Comparison of ENCODE assay signal across 7 cellular contexts in the genomic region with DNA sequence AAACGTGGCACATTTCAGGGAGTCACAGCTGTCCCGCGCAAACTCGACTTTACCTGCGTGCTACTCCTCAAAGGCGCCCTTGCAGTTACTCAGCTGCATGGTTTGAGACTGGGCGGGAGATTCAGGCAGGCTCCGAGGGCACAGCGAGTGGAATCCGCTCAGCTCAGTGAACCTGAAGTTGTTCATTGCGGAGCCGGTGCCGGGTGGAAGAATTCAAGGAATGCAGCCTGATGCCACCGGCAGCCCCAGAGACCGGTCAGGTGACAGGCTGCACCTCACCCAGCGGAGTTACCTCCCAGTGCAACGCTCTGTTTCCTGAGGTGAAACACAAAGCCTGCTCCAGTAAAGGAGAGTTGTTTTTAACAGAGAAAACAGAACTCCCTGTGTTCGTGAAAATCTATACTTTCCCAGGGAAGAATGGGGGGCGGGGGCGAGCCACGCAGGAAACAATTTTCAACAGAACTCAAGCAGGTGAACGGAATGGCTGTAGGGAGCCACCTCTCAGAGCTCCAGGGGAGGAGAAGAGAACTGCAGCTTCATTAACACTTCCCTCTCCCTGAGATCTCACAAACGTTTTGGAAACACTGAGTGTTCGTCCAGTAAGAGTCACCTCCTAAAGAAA. TPM values are rescaled to one million over a fixed set of nuclear protein-coding genes. Genes with fewer than 3 reads are reported as not detected.
DNase-seq lines count a peak whose midpoint lies in the region; ATAC-seq and TF ChIP-seq lines count a peak whose summit lies in the region.

No MANE protein-coding gene starts in this region.

- H2AK5ac ChIP-seq in IMR-90 (ENCODE audit: low read depth, low read length), result no peak overlapping the region; the same call in 1 of the 2 replicates

- H3K4me2 ChIP-seq in IMR-90 (ENCODE audit: low read depth, low read length), result peak overlapping the region; percentile 79

- peak overlapping the region; percentile 42 to 52 for H3K4me3 Mint-ChIP-seq in stimulated activated naive CD8-positive, alpha-beta T cell treated with anti-CD3 and anti-CD28 coated beads, Interleukin-15, amount 100 ng/mL, for 72 hours

- H2AFZ ChIP-seq in IMR-90 (replicated peaks; ENCODE audit: low read length, poor library complexity), result peak overlapping the region; percentile 82

- ATAC-seq in IMR-90 (ENCODE audit: low read depth) (peak; percentile 33), body of pancreas (peak; percentile 92), GM18873 (IDR thresholded peaks at IDR 0.05; ENCODE audit: low FRiP score, unreplicated experiment) (no peak), gastroesophageal sphincter (no peak), GM18861 (IDR thresholded peaks at IDR 0.05; ENCODE audit: unreplicated experiment) (no peak)
- ATAC-seq in stimulated activated naive CD8-positive, alpha-beta T cell treated with anti-CD3 and anti-CD28 coated beads, Interleukin-15, amount 100 ng/mL, for 72 hours, result peak; percentile 43

- H2BK15ac ChIP-seq in IMR-90 (ENCODE audit: low read depth, low read length), result no peak overlapping the region

- DNase-seq in IMR-90, result no peak
- DNase-seq in body of pancreas, result peak; percentile 78 to 81 (median 80)
- peak; percentile 82 for DNase-seq in iPS-NIHi7 (ENCODE audit: extremely low spot score)
- peak in 1 of 2 donors; percentile 2 for DNase-seq in stimulated activated naive CD8-positive, alpha-beta T cell treated with anti-CD3 and anti-CD28 coated beads, Interleukin-15, amount 100 ng/mL, for 72 hours

- CTCF ChIA-PET in IMR-90 (lab: Yijun Ruan, JAX), result interaction anchor here (0.6 to 0.8 kb wide), 2 partner anchors 33 to 302 kb away, joined by 3 read pairs; no protein-coding TSS in a partner anchor

- H3K4ac ChIP-seq in IMR-90 (ENCODE audit: low read depth, low read length), result no peak overlapping the region; the same call in 1 of the 2 replicates

- H3K36me3 ChIP-seq in IMR-90 (ENCODE audit: control insufficient read depth, insufficient read depth, low read length) (no peaks in the 10 kb centered on the region), body of pancreas (replicated peaks in 1 of 2; ENCODE audit: insufficient read depth in 1 of 2, low read depth in 2 of 2) (no peaks in the 10 kb centered on the region), gastroesophageal sphincter (no peaks in the 10 kb centered on the region)

- H4K20me1 ChIP-seq in IMR-90 (ENCODE audit: insufficient read depth, low read length), result no peaks in the 10 kb centered on the region

- TF ChIP-seq RAD21 in IMR-90 (IDR thresholded peaks at IDR 0.05; ENCODE audit: low read length), result no peak

- H3K14ac ChIP-seq in IMR-90 (replicated peaks; ENCODE audit: low read depth, low read length), result peak overlapping the region; percentile 1; the same call in 1 of the 2 replicates

- H3K27ac ChIP-seq in IMR-90 (ENCODE audit: insufficient read depth, low read length) (no peak overlapping the region), body of pancreas (peak overlapping the region; percentile 54 to 88 (median 74)), gastroesophageal sphincter (no peak overlapping the region)

- no peak overlapping the region for H4K91ac ChIP-seq in IMR-90 (ENCODE audit: insufficient read depth, low read depth, low read length)

- no peak overlapping the region for H3K18ac ChIP-seq in IMR-90 (ENCODE audit: low read depth, low read length)

- no peaks in the 10 kb centered on the region for H3K9me3 ChIP-seq in IMR-90 (ENCODE audit: control insufficient read depth, insufficient read depth, low read length)
- H3K9me3 ChIP-seq in body of pancreas, result no peaks in the 10 kb centered on the region
- no peaks in the 10 kb centered on the region for H3K9me3 ChIP-seq in gastroesophageal sphincter

- H3K56ac ChIP-seq in IMR-90 (ENCODE audit: extremely low read depth, insufficient read depth, low read length), result no peak overlapping the region

- H3K9me3 Mint-ChIP-seq in stimulated activated naive CD8-positive, alpha-beta T cell treated with anti-CD3 and anti-CD28 coated beads, Interleukin-15, amount 100 ng/mL, for 72 hours, result no peaks in the 10 kb centered on the region

- TF ChIP-seq POLR2A in IMR-90 (IDR thresholded peaks at IDR 0.05; ENCODE audit: low read depth, low read length) (no peak), body of pancreas (IDR thresholded peaks at IDR 0.05) (peak; percentile 25 to 81 (median 72)), gastroesophageal sphincter (IDR thresholded peaks at IDR 0.05) (no peak)

- peak overlapping the region; percentile 52; the same call in 1 of the 2 replicates for H4K5ac ChIP-seq in IMR-90 (ENCODE audit: low read depth, low read length)

- H2BK5ac ChIP-seq in IMR-90 (ENCODE audit: low read depth, low read length, poor library complexity, severe bottlenecking), result no peak overlapping the region

- H2AK9ac ChIP-seq in IMR-90 (replicated peaks; ENCODE audit: low read depth, low read length, poor library complexity), result peak overlapping the region; percentile 20

- BruUV-seq in IMR-90 (replicated peaks; lab: Mats Ljungman, UMichigan), result no TSS peak

- peaks cover 5 to 17% of the 10 kb centered on the region in 2 experiments; a peak in 2 of 4 replicates for H3K79me1 ChIP-seq in IMR-90 (ENCODE audit: low read depth in 1 of 2, low read length in 2 of 2)

- peak overlapping the region in 1 of 2 experiments; percentile 36; a peak in 2 of 4 replicates for H4K8ac ChIP-seq in IMR-90 (ENCODE audit: low read depth in 2 of 2, low read length in 2 of 2)

- POLR2A ChIA-PET in IMR-90 (lab: Charles Lee; ENCODE audit: unreplicated experiment), result no interaction called here

- TF ChIP-seq CTCF in IMR-90 (conservative IDR thresholded peaks at IDR 0.05; ENCODE audit: low read depth, low read length), result no peak
- TF ChIP-seq CTCF in body of pancreas (IDR thresholded peaks at IDR 0.05), result peak in 6 of 7 experiments; percentile 14 to 63 (median 30)
- TF ChIP-seq CTCF in gastroesophageal sphincter (IDR thresholded peaks at IDR 0.05), result peak in 1 of 4 experiments; percentile 3

- H3K27ac Mint-ChIP-seq in stimulated activated naive CD8-positive, alpha-beta T cell treated with anti-CD3 and anti-CD28 coated beads, Interleukin-15, amount 100 ng/mL, for 72 hours, result no peak overlapping the region

- dilution Hi-C loops in IMR-90 (cut with HindIII; ENCODE audit: low sequenced_read_pairs, unreplicated experiment), result no loop called here

- peaks cover 10% of the 10 kb centered on the region for H3K4me1 Mint-ChIP-seq in stimulated activated naive CD8-positive, alpha-beta T cell treated with anti-CD3 and anti-CD28 coated beads, Interleukin-15, amount 100 ng/mL, for 72 hours

- H3K9ac ChIP-seq in IMR-90 (ENCODE audit: low read depth, low read length), result 0 out of 2 replicates have a peak overlapping the region, but pooled peaks have one; percentile 3

- no peak overlapping the region for H2BK20ac ChIP-seq in IMR-90 (ENCODE audit: low read depth, low read length)

- no peaks in the 10 kb centered on the region for H3K27me3 ChIP-seq in IMR-90 (ENCODE audit: control insufficient read depth, insufficient read depth, low read length)
- H3K27me3 ChIP-seq in body of pancreas, result no peaks in the 10 kb centered on the region
- peaks cover 16% of the 10 kb centered on the region for H3K27me3 ChIP-seq in gastroesophageal sphincter

- TF ChIP-seq EP300 in gastroesophageal sphincter (IDR thresholded peaks at IDR 0.05), result no peak

- peak overlapping the region; percentile 39 for H2BK120ac ChIP-seq in IMR-90 (ENCODE audit: low read depth, low read length)

- in situ Hi-C loops in IMR-90 (cut with MboI; ENCODE audit: low sequenced_read_pairs), result no loop called here

- peaks cover 50% of the 10 kb centered on the region for H3K27me3 Mint-ChIP-seq in stimulated activated naive CD8-positive, alpha-beta T cell treated with anti-CD3 and anti-CD28 coated beads, Interleukin-15, amount 100 ng/mL, for 72 hours

- H3K4me1 ChIP-seq in IMR-90 (ENCODE audit: control insufficient read depth, insufficient read depth, low read length) (peaks cover 10% of the 10 kb centered on the region), body of pancreas (peaks cover 38% of the 10 kb centered on the region), gastroesophageal sphincter (peaks cover 0 to 16% (median 10%) of the 10 kb centered on the region in 3 donors)

- H3K23ac ChIP-seq in IMR-90 (ENCODE audit: low read depth, low read length), result peak overlapping the region; percentile 34; the same call in 1 of the 2 replicates

- intact Hi-C loops in IMR-90 (cut with micrococcal nuclease), result loop anchor here (10.0 kb wide), 1 partner anchor 145 kb away; no protein-coding TSS in a partner anchor
- intact Hi-C loops in body of pancreas (cut with DNase I), result loop anchor here (10.0 kb wide), 1 partner anchor 295 kb away; no protein-coding TSS in a partner anchor

- H3K4me3 ChIP-seq in IMR-90 (ENCODE audit: insufficient read depth, low read depth, low read length) (peak overlapping the region; percentile 35), body of pancreas (peak overlapping the region in 1 of 2 donors; percentile 28), gastroesophageal sphincter (peak overlapping the region in 1 of 2 donors; percentile 41)

- H3K9me1 ChIP-seq in IMR-90 (ENCODE audit: insufficient read depth, low read length), result no peaks in the 10 kb centered on the region

- 25% methylated on average over 10 of the region's 24 CpGs; no CpG with 5 or more reads in 1 of the 2 experiments for WGBS in IMR-90 (ENCODE audit: extremely low coverage in 2 of 2, insufficient read length in 1 of 2), 2 experiments
- 1 to 4% methylated on average over 20 to 24 of the region's 24 CpGs for WGBS in body of pancreas, 2 donors
- WGBS in gastroesophageal sphincter (ENCODE audit: low coverage in 1 of 2), 2 donors, result 0 to 9% methylated on average over 6 to 14 of the region's 24 CpGs

TF ChIP-seq in IMR-90, 13 proteins besides CTCF, POLR2A, EP300 and RAD21:
- TF ChIP-seq, protein P1, sequence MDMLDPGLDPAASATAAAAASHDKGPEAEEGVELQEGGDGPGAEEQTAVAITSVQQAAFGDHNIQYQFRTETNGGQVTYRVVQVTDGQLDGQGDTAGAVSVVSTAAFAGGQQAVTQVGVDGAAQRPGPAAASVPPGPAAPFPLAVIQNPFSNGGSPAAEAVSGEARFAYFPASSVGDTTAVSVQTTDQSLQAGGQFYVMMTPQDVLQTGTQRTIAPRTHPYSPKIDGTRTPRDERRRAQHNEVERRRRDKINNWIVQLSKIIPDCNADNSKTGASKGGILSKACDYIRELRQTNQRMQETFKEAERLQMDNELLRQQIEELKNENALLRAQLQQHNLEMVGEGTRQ (IDR thresholded peaks at IDR 0.05; ENCODE audit: low read depth, low read length), result no peak
- TF ChIP-seq MAZ (IDR thresholded peaks at IDR 0.05; ENCODE audit: borderline replicate concordance, low read depth, low read length) (no peak), MAFK (IDR thresholded peaks at IDR 0.05; ENCODE audit: low read depth, low read length) (no peak), CHD1 (IDR thresholded peaks at IDR 0.05; ENCODE audit: low read depth, low read length) (no peak)

RNA-seq across cellular contexts. Expression of a gene that starts 3.8 kb away (rescaled TPM):
- total RNA-seq in IMR-90 (2012; rRNA removed) (99.4 and 130 TPM in 2 replicates), body of pancreas (10 to 100 TPM; 15.0 to 30.0 TPM), gastroesophageal sphincter (1 to 10 TPM in 3 of 4 donors, under 1 TPM in 1; 0.62 to 2.3 (median 1.7) TPM)
- 26.0 and 30.5 TPM in 2 replicates for polyA plus RNA-seq in IMR-90 (2012; rRNA removed)
- polyA plus RNA-seq in IMR-90 (2012; cell fraction: cytosol; rRNA removed), result 6.7 and 7.6 TPM in 2 replicates
- 4.5 and 34.9 TPM in 2 replicates for polyA plus RNA-seq in IMR-90 (2012; cell fraction: nucleus; rRNA removed; ENCODE audit: low replicate concordance)

Comparison
In these comparisons a context has a peak if more than half of its experiments do, and no peak if none do; other contexts are left out.
1. ATAC-seq: peak in IMR-90 (single experiment), body of pancreas (single experiment) and stimulated activated naive CD8-positive, alpha-beta T cell treated with anti-CD3 and anti-CD28 coated beads, Interleukin-15, amount 100 ng/mL, for 72 hours (single experiment); none in GM18873 (single experiment), gastroesophageal sphincter (single experiment) and GM18861 (single experiment).
2. H3K27ac ChIP-seq: peak in body of pancreas (4 of 4); none in IMR-90 (single experiment) and gastroesophageal sphincter (0 of 4).
3. POLR2A ChIP-seq: peak in body of pancreas (3 of 3); none in IMR-90 (single experiment) and gastroesophageal sphincter (0 of 2).
4. RNA of a gene that starts 3.8 kb away (total RNA-seq): 99.4 to 130 TPM in IMR-90 and 15.0 to 30.0 TPM in body of pancreas; 0.62 to 2.3 TPM in gastroesophageal sphincter; every median in the first group is over 4 times any median in the second.